ENCODE assay signal across 21 cellular contexts in the genomic region with DNA sequence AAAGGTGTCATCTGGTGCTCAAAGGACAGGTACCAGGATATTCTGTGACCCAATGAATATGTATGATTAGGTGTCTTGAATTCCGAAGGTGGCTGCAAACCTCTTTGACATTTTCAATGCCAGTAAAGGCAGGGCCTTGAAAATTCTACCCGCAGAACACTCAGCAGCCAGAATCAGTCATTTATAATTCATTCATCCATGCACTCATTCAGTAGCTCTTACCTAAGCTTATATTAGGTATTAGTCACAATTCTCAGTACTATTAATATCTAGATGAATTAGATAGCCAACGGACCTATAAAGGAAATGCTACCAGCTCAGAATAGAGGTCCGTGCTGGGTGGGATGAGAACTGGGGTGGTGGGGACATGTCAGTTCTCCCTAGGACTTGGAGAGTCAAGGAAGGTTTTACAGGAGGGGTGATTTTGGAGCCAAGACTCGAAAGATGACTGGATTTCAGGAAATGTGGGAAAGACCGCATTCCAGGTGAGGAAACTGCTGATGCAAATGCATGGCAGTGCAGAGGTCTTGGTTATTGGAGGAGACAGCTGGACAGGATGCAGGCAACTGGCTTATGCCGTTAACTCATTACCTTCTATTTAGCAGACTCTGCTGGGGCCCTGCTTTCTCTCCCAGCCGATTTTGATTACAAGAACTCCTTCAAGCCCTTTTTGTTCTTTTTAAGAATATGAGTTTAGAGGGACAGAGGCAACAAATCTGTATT. TPM values are rescaled to one million over a fixed set of nuclear protein-coding genes. Genes with fewer than 3 reads are reported as not detected.
DNase-seq lines count a peak whose midpoint lies in the region; ATAC-seq and TF ChIP-seq lines count a peak whose summit lies in the region.
"Had no signal": no experiment of that assay in that cellular context is flagged by ENCODE, and none has a peak within 500 bp of the region (broad histone marks: within the 10 kb centered on the region; RNA-seq: fewer than 3 reads in every experiment).

No MANE protein-coding gene starts in this region.

- no peak for TF ChIP-seq EP300 in upper lobe of left lung (IDR thresholded peaks at IDR 0.05)

- H3K27ac ChIP-seq in heart right ventricle, result peak overlapping the region in 9 of 10 donors; percentile 3 to 99 (median 97)
- H3K27ac ChIP-seq in upper lobe of left lung, result peak overlapping the region in 3 of 4 donors; percentile 13 to 95 (median 18)
- H3K27ac ChIP-seq: esophagus muscularis mucosa, HL-60, pancreas had no signal

- no peak for ATAC-seq in heart right ventricle
- ATAC-seq in left cardiac atrium, result no peak
- ATAC-seq in activated B cell treated with CpG ODN at 0.5 μM for 24 hours (ENCODE audit: low read depth), result no peak
- ATAC-seq in natural killer cell, result no peak
- no peak for ATAC-seq in upper lobe of left lung (ENCODE audit: low FRiP score in 2 of 2)
- no peak for ATAC-seq in HG03095 (IDR thresholded peaks at IDR 0.05; ENCODE audit: unreplicated experiment)
- ATAC-seq: Panc1, pancreas had no signal

- no peak for TF ChIP-seq POLR2A in upper lobe of left lung (IDR thresholded peaks at IDR 0.05)

- H3K36me3 Mint-ChIP-seq in activated B cell treated with CpG ODN at 0.5 μM for 24 hours (ENCODE audit: low read depth) (peaks cover 44% of the 10 kb centered on the region), natural killer cell (peaks cover 9% of the 10 kb centered on the region)

- POLR2A ChIA-PET in activated B cell treated with CpG ODN at 0.5 μM for 24 hours (lab: Charles Lee), result no interaction called here

- peaks cover 0 to 65% (median 31%) of the 10 kb centered on the region in 9 donors for H3K36me3 ChIP-seq in heart right ventricle
- peaks cover 3 to 51% (median 7%) of the 10 kb centered on the region in 4 donors for H3K36me3 ChIP-seq in upper lobe of left lung

- WGBS in heart right ventricle, 2 donors, result 53 to 57% methylated on average over 8 of the region's 8 CpGs
- WGBS in upper lobe of left lung, 2 donors, result 75 to 77% methylated on average over 8 of the region's 8 CpGs

- CTCF ChIA-PET in activated B cell treated with CpG ODN at 0.5 μM for 24 hours (lab: Charles Lee), result interaction anchor here (0.7 kb wide), 1 partner anchor 207 kb away, joined by 4 read pairs; no protein-coding TSS in a partner anchor

- H3K4me3 Mint-ChIP-seq in activated B cell treated with CpG ODN at 0.5 μM for 24 hours (no peak overlapping the region), natural killer cell (peak overlapping the region; percentile 87)

- H3K27me3 Mint-ChIP-seq in activated B cell treated with CpG ODN at 0.5 μM for 24 hours (no peaks in the 10 kb centered on the region), natural killer cell (ENCODE audit: low read depth in 2 of 2) (no peaks in the 10 kb centered on the region)
- H3K27me3 Mint-ChIP-seq: CD8-positive, alpha-beta memory T cell had no signal

- DNase-seq in heart right ventricle, result no peak
- DNase-seq in left cardiac atrium, result no peak
- no peak for DNase-seq in activated B cell treated with CpG ODN at 0.5 μM for 24 hours
- no peak for DNase-seq in natural killer cell
- no peak for DNase-seq in upper lobe of left lung
- DNase-seq in DMS114 treated with DMSO at 0.1 percent for 48 hours (lab: John Stamatoyannopoulos, UW; ENCODE audit: unreplicated experiment), result no peak
- no peak for DNase-seq in amygdala (lab: John Stamatoyannopoulos, UW)
- DNase-seq: activated CD4-positive, alpha-beta T cell treated with anti-CD3 and anti-CD28 coated beads, Interleukin-2, amount 50 U/mL, for 1 hour; activated naive CD4-positive, alpha-beta T cell; aorta; CD8-positive, alpha-beta memory T cell; cerebellar nuclear complex; DMS79; effector CD8-positive, alpha-beta T cell; MG63; pancreas had no signal

- H3K4me1 Mint-ChIP-seq in activated B cell treated with CpG ODN at 0.5 μM for 24 hours (peaks cover 99% of the 10 kb centered on the region), natural killer cell (peaks cover 98 to 100% of the 10 kb centered on the region in 2 donors)

- H3K4me1 ChIP-seq in heart right ventricle, result peaks cover 21 to 87% (median 85%) of the 10 kb centered on the region in 9 donors
- H3K4me1 ChIP-seq in upper lobe of left lung, result peaks cover 49 to 90% (median 60%) of the 10 kb centered on the region in 4 donors

- peak overlapping the region; percentile 27 for H3K27ac Mint-ChIP-seq in activated B cell treated with CpG ODN at 0.5 μM for 24 hours
- H3K27ac Mint-ChIP-seq in natural killer cell, result peak overlapping the region; percentile 96 to 98

- peak overlapping the region in 3 of 10 donors; percentile 88 to 97 (median 97) for H3K4me3 ChIP-seq in heart right ventricle
- H3K4me3 ChIP-seq in upper lobe of left lung, result no peak overlapping the region
- H3K4me3 ChIP-seq: esophagus muscularis mucosa, lung, MG63, pancreas had no signal

- H3K9me3 ChIP-seq in heart right ventricle, result no peaks in the 10 kb centered on the region
- no peaks in the 10 kb centered on the region for H3K9me3 ChIP-seq in upper lobe of left lung
- H3K9me3 ChIP-seq: esophagus muscularis mucosa, MG63, pancreas had no signal

- TF ChIP-seq CTCF in heart right ventricle (IDR thresholded peaks at IDR 0.05) (no peak), activated B cell treated with CpG ODN at 0.5 μM for 24 hours (IDR thresholded peaks at IDR 0.05) (no peak), natural killer cell (IDR thresholded peaks at IDR 0.05) (no peak), upper lobe of left lung (IDR thresholded peaks at IDR 0.05) (no peak)

- H3K27me3 ChIP-seq in heart right ventricle, result peaks cover 0 to 3% (median 0%) of the 10 kb centered on the region in 7 donors
- no peaks in the 10 kb centered on the region for H3K27me3 ChIP-seq in upper lobe of left lung
- H3K27me3 ChIP-seq: esophagus muscularis mucosa, MG63, pancreas had no signal

- intact Hi-C loops in heart right ventricle (cut with DNase I) (loop anchor here in 5 of 10 donors (2.0 to 10.0 kb wide), 5 partner anchors 98 to 281 kb away; no protein-coding TSS in a partner anchor), left cardiac atrium (cut with DNase I) (loop anchor here in 1 of 2 donors (5.0 kb wide), 1 partner anchor 208 kb away; no protein-coding TSS in a partner anchor), activated B cell treated with CpG ODN at 0.5 μM for 24 hours (cut with micrococcal nuclease) (no loop called here), natural killer cell (cut with micrococcal nuclease) (no loop called here)

- H3K9me3 Mint-ChIP-seq in activated B cell treated with CpG ODN at 0.5 μM for 24 hours (no peaks in the 10 kb centered on the region), natural killer cell (no peaks in the 10 kb centered on the region)
- H3K9me3 Mint-ChIP-seq: CD8-positive, alpha-beta memory T cell had no signal

RNA-seq across cellular contexts. Expression of a gene that starts 7.2 kb away (rescaled TPM):
- total RNA-seq in heart right ventricle (10 to 100 TPM; 26.7 to 46.6 (median 36.5) TPM), left cardiac atrium (10 to 100 TPM; 32.5 to 43.6 TPM), activated B cell treated with CpG ODN at 0.5 μM for 24 hours (17.7 and 19.3 TPM in 2 replicates), natural killer cell (10 to 100 TPM; 68.1 to 87.4 (median 84.5) TPM), upper lobe of left lung (100 to 1,000 TPM in 1 of 6 donors, 10 to 100 TPM in 5; 25.4 to 104 (median 42.4) TPM)
- polyA plus RNA-seq in heart right ventricle, result 10 to 100 TPM; 31.7 to 57.2 TPM
